In genomic region chr17:43211480-43212402, GRCh38 we compare ENCODE assay signal across 1 cellular context.
TF ChIP-seq lines count a peak whose summit lies in the region.

A gene with protein sequence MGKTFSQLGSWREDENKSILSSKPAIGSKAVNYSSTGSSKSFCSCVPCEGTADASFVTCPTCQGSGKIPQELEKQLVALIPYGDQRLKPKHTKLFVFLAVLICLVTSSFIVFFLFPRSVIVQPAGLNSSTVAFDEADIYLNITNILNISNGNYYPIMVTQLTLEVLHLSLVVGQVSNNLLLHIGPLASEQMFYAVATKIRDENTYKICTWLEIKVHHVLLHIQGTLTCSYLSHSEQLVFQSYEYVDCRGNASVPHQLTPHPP (plus strand): TSS chr17:43211875. CDS start chr17:43213042, 1,167 bp downstream.

TF ChIP-seq in GM12878, 131 proteins besides CTCF, POLR2A, EP300 and RAD21 (continued from another document and continues in another):
- TF ChIP-seq, protein P1, sequence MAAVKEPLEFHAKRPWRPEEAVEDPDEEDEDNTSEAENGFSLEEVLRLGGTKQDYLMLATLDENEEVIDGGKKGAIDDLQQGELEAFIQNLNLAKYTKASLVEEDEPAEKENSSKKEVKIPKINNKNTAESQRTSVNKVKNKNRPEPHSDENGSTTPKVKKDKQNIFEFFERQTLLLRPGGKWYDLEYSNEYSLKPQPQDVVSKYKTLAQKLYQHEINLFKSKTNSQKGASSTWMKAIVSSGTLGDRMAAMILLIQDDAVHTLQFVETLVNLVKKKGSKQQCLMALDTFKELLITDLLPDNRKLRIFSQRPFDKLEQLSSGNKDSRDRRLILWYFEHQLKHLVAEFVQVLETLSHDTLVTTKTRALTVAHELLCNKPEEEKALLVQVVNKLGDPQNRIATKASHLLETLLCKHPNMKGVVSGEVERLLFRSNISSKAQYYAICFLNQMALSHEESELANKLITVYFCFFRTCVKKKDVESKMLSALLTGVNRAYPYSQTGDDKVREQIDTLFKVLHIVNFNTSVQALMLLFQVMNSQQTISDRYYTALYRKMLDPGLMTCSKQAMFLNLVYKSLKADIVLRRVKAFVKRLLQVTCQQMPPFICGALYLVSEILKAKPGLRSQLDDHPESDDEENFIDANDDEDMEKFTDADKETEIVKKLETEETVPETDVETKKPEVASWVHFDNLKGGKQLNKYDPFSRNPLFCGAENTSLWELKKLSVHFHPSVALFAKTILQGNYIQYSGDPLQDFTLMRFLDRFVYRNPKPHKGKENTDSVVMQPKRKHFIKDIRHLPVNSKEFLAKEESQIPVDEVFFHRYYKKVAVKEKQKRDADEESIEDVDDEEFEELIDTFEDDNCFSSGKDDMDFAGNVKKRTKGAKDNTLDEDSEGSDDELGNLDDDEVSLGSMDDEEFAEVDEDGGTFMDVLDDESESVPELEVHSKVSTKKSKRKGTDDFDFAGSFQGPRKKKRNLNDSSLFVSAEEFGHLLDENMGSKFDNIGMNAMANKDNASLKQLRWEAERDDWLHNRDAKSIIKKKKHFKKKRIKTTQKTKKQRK (IDR thresholded peaks at IDR 0.05; ENCODE audit: low read depth, low read length), result no peak
- TF ChIP-seq CBFB (IDR thresholded peaks at IDR 0.05; ENCODE audit: low read depth) (0 out of 2 replicates have a peak, but pooled peaks have one; percentile 43), BACH1 (IDR thresholded peaks at IDR 0.05; ENCODE audit: borderline replicate concordance) (peak; percentile 24; the same call in 1 of the 2 replicates), BCL11A (IDR thresholded peaks at IDR 0.05; ENCODE audit: low read depth, low read length) (no peak), RUNX3 (IDR thresholded peaks at IDR 0.05; ENCODE audit: low read length) (peak; percentile 37), KAT2A (conservative IDR thresholded peaks at IDR 0.05; ENCODE audit: control insufficient read depth, low read depth, low read length) (no peak), ESRRA (IDR thresholded peaks at IDR 0.05; ENCODE audit: low read length) (no peak), POU2F2 (IDR thresholded peaks at IDR 0.05; ENCODE audit: borderline replicate concordance, low read depth, low read length) (peak; percentile 63; the same call in 1 of the 3 replicates), POLR2AphosphoS5 (IDR thresholded peaks at IDR 0.05; ENCODE audit: low read length) (peak; percentile 90), ASH2L (IDR thresholded peaks at IDR 0.05; ENCODE audit: borderline replicate concordance, low read depth) (no peak), JUND (IDR thresholded peaks at IDR 0.05; ENCODE audit: low read depth, low read length) (no peak), BMI1 (IDR thresholded peaks at IDR 0.05; ENCODE audit: borderline replicate concordance) (no peak), SMAD5 (IDR thresholded peaks at IDR 0.05; ENCODE audit: low read depth) (peak; percentile 22; the same call in 1 of the 2 replicates), MTA3 (IDR thresholded peaks at IDR 0.05; ENCODE audit: borderline replicate concordance, low read length) (no peak; the same call in 1 of the 2 replicates), USF1 (IDR thresholded peaks at IDR 0.05; ENCODE audit: borderline replicate concordance, extremely low read length, insufficient read depth, low read depth, low read length) (no peak), TCF12 (IDR thresholded peaks at IDR 0.05; ENCODE audit: low read depth, low read length) (no peak), MTA2 (IDR thresholded peaks at IDR 0.05; ENCODE audit: low read depth) (peak; percentile 51; the same call in 1 of the 2 replicates), NR2C2 (IDR thresholded peaks at IDR 0.05; ENCODE audit: borderline replicate concordance, control insufficient read depth, insufficient read length, low read depth) (no peak), ZNF687 (IDR thresholded peaks at IDR 0.05) (peak; percentile 64), YY1 (IDR thresholded peaks at IDR 0.05; ENCODE audit: low read depth, low read length) (peak; percentile 37; the same call in 1 of the 2 replicates), MLLT1 (IDR thresholded peaks at IDR 0.05) (peak; percentile 79), MEF2A (IDR thresholded peaks at IDR 0.05; ENCODE audit: insufficient read depth, low read depth, low read length) (0 out of 2 replicates have a peak, but pooled peaks have one; percentile 4), PRDM15 (CRISPR knock-in tag; IDR thresholded peaks at IDR 0.05) (no peak), SIN3A (IDR thresholded peaks at IDR 0.05; ENCODE audit: low read depth, low read length) (peak; percentile 52), DPF2 (IDR thresholded peaks at IDR 0.05) (no peak), SUZ12 (IDR thresholded peaks at IDR 0.05; ENCODE audit: unreplicated experiment) (no peak), E2F8 (IDR thresholded peaks at IDR 0.05; ENCODE audit: low read depth, partially characterized antibody) (peak; percentile 17), MEF2B (IDR thresholded peaks at IDR 0.05; ENCODE audit: partially characterized antibody, poor library complexity, severe bottlenecking) (no peak), FOS (IDR thresholded peaks at IDR 0.05; ENCODE audit: borderline replicate concordance, extremely low read depth, insufficient read length) (no peak), SREBF2 (IDR thresholded peaks at IDR 0.05; ENCODE audit: low read length) (no peak), BHLHE40 (IDR thresholded peaks at IDR 0.05; ENCODE audit: borderline replicate concordance in 1 of 2, low read depth in 2 of 2, low read length in 1 of 2) (peak; percentile 27 to 28; a peak in 1 of 4 replicates), WRNIP1 (IDR thresholded peaks at IDR 0.05; ENCODE audit: borderline replicate concordance, low read depth, low read length) (no peak)
- TF ChIP-seq, protein P2, sequence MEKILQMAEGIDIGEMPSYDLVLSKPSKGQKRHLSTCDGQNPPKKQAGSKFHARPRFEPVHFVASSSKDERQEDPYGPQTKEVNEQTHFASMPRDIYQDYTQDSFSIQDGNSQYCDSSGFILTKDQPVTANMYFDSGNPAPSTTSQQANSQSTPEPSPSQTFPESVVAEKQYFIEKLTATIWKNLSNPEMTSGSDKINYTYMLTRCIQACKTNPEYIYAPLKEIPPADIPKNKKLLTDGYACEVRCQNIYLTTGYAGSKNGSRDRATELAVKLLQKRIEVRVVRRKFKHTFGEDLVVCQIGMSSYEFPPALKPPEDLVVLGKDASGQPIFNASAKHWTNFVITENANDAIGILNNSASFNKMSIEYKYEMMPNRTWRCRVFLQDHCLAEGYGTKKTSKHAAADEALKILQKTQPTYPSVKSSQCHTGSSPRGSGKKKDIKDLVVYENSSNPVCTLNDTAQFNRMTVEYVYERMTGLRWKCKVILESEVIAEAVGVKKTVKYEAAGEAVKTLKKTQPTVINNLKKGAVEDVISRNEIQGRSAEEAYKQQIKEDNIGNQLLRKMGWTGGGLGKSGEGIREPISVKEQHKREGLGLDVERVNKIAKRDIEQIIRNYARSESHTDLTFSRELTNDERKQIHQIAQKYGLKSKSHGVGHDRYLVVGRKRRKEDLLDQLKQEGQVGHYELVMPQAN (conservative IDR thresholded peaks at IDR 0.05), result peak; percentile 63; the same call in 1 of the 2 replicates
